Comparison of ENCODE assay signal across 14 cellular contexts in genomic region chr4:22574880-22575279, GRCh38. TPM values are rescaled to one million over a fixed set of nuclear protein-coding genes. Genes with fewer than 3 reads are reported as not detected.
A peak's percentile ranks its signal among the peaks of the same experiment; 100 is the strongest.
DNase-seq lines count a peak whose midpoint lies in the region; ATAC-seq and TF ChIP-seq lines count a peak whose summit lies in the region.
"Had no signal": no experiment of that assay in that cellular context is flagged by ENCODE, and none has a peak within 500 bp of the region (broad histone marks: within the 10 kb centered on the region; RNA-seq: fewer than 3 reads in every experiment).

No MANE protein-coding gene starts in this region.

- ATAC-seq in activated naive CD4-positive, alpha-beta T cell treated with anti-CD3 and anti-CD28 coated beads, Interleukin-2, amount 50 U/mL, for 72 hours: peak in 1 of 2 donors; percentile 85
- ATAC-seq in activated CD8-positive, alpha-beta T cell treated with anti-CD3 and anti-CD28 coated beads for 36 hours: no peak
- no peak for ATAC-seq in HG03175 (IDR thresholded peaks at IDR 0.05; ENCODE audit: unreplicated experiment)

- no peak for TF ChIP-seq CTCF in epithelial cell of esophagus (IDR thresholded peaks at IDR 0.05; ENCODE audit: insufficient read depth, low read depth, low read length, missing control alignments)
- TF ChIP-seq CTCF in activated CD8-positive, alpha-beta T cell treated with anti-CD3 and anti-CD28 coated beads for 36 hours (IDR thresholded peaks at IDR 0.05): no peak

- H3K27ac Mint-ChIP-seq in activated naive CD4-positive, alpha-beta T cell treated with anti-CD3 and anti-CD28 coated beads, Interleukin-2, amount 50 U/mL, for 72 hours: peak overlapping the region; percentile 36 to 45
- H3K27ac Mint-ChIP-seq in activated CD8-positive, alpha-beta T cell treated with anti-CD3 and anti-CD28 coated beads for 36 hours: no peak overlapping the region
- H3K27ac Mint-ChIP-seq: CD4-positive, CD25-positive, alpha-beta regulatory T cell; GM23338; H9; IgD-negative memory B cell had no signal

- H3K9me3 ChIP-seq in muscle layer of colon (ENCODE audit: low read length): no peaks in the 10 kb centered on the region

- no peak overlapping the region for H3K9ac ChIP-seq in muscle layer of colon (ENCODE audit: low read length)
- H3K9ac ChIP-seq: BLaER1 treated with 17β-estradiol and CSF1 and Interleukin-3, amounts not matched to agents 10 nM and 100 nM had no signal

- peaks cover 42% of the 10 kb centered on the region for H3K4me1 ChIP-seq in muscle layer of colon (ENCODE audit: insufficient read depth, low read length)
- H3K4me1 ChIP-seq: BLaER1 treated with 17β-estradiol and CSF1 and Interleukin-3, amounts not matched to agents 10 nM and 100 nM had no signal

- H3K27me3 ChIP-seq in muscle layer of colon (ENCODE audit: control insufficient read depth in 1 of 2, insufficient read depth in 2 of 2, low read length in 2 of 2): no peaks in the 10 kb centered on the region
- H3K27me3 ChIP-seq: BLaER1 treated with 17β-estradiol and CSF1 and Interleukin-3, amounts not matched to agents 10 nM and 100 nM had no signal

- DNase-seq in activated naive CD4-positive, alpha-beta T cell treated with anti-CD3 and anti-CD28 coated beads, Interleukin-2, amount 50 U/mL, for 72 hours (ENCODE audit: low spot score in 2 of 2): no peak
- DNase-seq in activated naive CD4-positive, alpha-beta T cell treated with Interleukin-2 at 50 U/mL for 16 hours: no peak
- DNase-seq in epithelial cell of esophagus (ENCODE audit: low read depth): peak; percentile 37
- no peak for DNase-seq in activated CD8-positive, alpha-beta T cell treated with anti-CD3 and anti-CD28 coated beads for 36 hours
- no peak for DNase-seq in NCI-H748 treated with DMSO at 0.1 percent for 48 hours (lab: John Stamatoyannopoulos, UW)
- DNase-seq: ACHN; CD4-positive, CD25-positive, alpha-beta regulatory T cell; DMS53; H9 had no signal

- no peaks in the 10 kb centered on the region for H3K36me3 ChIP-seq in muscle layer of colon (ENCODE audit: insufficient read depth, low read length)
- H3K36me3 ChIP-seq: BLaER1 treated with 17β-estradiol and CSF1 and Interleukin-3, amounts not matched to agents 10 nM and 100 nM had no signal

- H3K27me3 Mint-ChIP-seq in activated CD8-positive, alpha-beta T cell treated with anti-CD3 and anti-CD28 coated beads for 36 hours: no peaks in the 10 kb centered on the region
- H3K27me3 Mint-ChIP-seq: CD4-positive, CD25-positive, alpha-beta regulatory T cell; IgD-negative memory B cell had no signal

- peaks cover 9 to 18% of the 10 kb centered on the region in 2 donors for H3K9me3 Mint-ChIP-seq in activated naive CD4-positive, alpha-beta T cell treated with anti-CD3 and anti-CD28 coated beads, Interleukin-2, amount 50 U/mL, for 72 hours
- H3K9me3 Mint-ChIP-seq in activated CD8-positive, alpha-beta T cell treated with anti-CD3 and anti-CD28 coated beads for 36 hours: peaks cover 8% of the 10 kb centered on the region

- POLR2A ChIA-PET in activated CD8-positive, alpha-beta T cell treated with anti-CD3 and anti-CD28 coated beads for 36 hours (lab: Charles Lee): no interaction called here

- H3K4me1 Mint-ChIP-seq in activated CD8-positive, alpha-beta T cell treated with anti-CD3 and anti-CD28 coated beads for 36 hours (ENCODE audit: low read depth): peaks cover 3% of the 10 kb centered on the region
- H3K4me1 Mint-ChIP-seq: CD4-positive, CD25-positive, alpha-beta regulatory T cell; IgD-negative memory B cell had no signal

- intact Hi-C loops in activated CD8-positive, alpha-beta T cell treated with anti-CD3 and anti-CD28 coated beads for 36 hours (cut with micrococcal nuclease): no loop called here

- peak overlapping the region; percentile 43 for H3K27ac ChIP-seq in muscle layer of colon (ENCODE audit: low read depth, low read length)
- H3K27ac ChIP-seq: BLaER1 treated with 17β-estradiol and CSF1 and Interleukin-3, amounts not matched to agents 10 nM and 100 nM had no signal

- H3K36me3 Mint-ChIP-seq in activated naive CD4-positive, alpha-beta T cell treated with anti-CD3 and anti-CD28 coated beads, Interleukin-2, amount 50 U/mL, for 72 hours: peaks cover 8 to 12% of the 10 kb centered on the region in 2 donors
- peaks cover 2% of the 10 kb centered on the region for H3K36me3 Mint-ChIP-seq in activated CD8-positive, alpha-beta T cell treated with anti-CD3 and anti-CD28 coated beads for 36 hours (ENCODE audit: low read depth)
- H3K36me3 Mint-ChIP-seq: CD4-positive, CD25-positive, alpha-beta regulatory T cell; IgD-negative memory B cell had no signal

- H3K4me3 Mint-ChIP-seq in activated CD8-positive, alpha-beta T cell treated with anti-CD3 and anti-CD28 coated beads for 36 hours: no peak overlapping the region
- H3K4me3 Mint-ChIP-seq: CD4-positive, CD25-positive, alpha-beta regulatory T cell; GM23338; H9; IgD-negative memory B cell had no signal

- CTCF ChIA-PET in activated CD8-positive, alpha-beta T cell treated with anti-CD3 and anti-CD28 coated beads for 36 hours (lab: Charles Lee): no interaction called here

- H3K4me3 ChIP-seq in epithelial cell of esophagus (ENCODE audit: low read length) (no peak overlapping the region), muscle layer of colon (ENCODE audit: low read depth in 1 of 2, low read length in 2 of 2) (no peak overlapping the region)
- H3K4me3 ChIP-seq: BLaER1 treated with 17β-estradiol and CSF1 and Interleukin-3, amounts not matched to agents 10 nM and 100 nM; GM23338 had no signal

RNA-seq across cellular contexts. Expression of gene ADGRA3, which starts 59.0 kb away (rescaled TPM):
- total RNA-seq in activated naive CD4-positive, alpha-beta T cell treated with anti-CD3 and anti-CD28 coated beads, Interleukin-2, amount 50 U/mL, for 72 hours: 10 to 100 TPM; 15.6 to 17.3 TPM
- total RNA-seq in activated CD8-positive, alpha-beta T cell treated with anti-CD3 and anti-CD28 coated beads for 36 hours: 10 to 100 TPM; 12.9 to 13.2 TPM
